ENCODE assay signal across 9 cellular contexts in genomic region chr6:3356824-3357420, GRCh38.
DNase-seq lines count a peak whose midpoint lies in the region; ATAC-seq, FAIRE-seq and TF ChIP-seq lines count a peak whose summit lies in the region.
"Had no signal": no experiment of that assay in that cellular context is flagged by ENCODE, and none has a peak within 500 bp of the region (broad histone marks: within the 10 kb centered on the region; RNA-seq: fewer than 3 reads in every experiment).

No MANE protein-coding gene starts in this region.

- ATAC-seq in activated CD4-positive, CD25-positive, alpha-beta regulatory T cell treated with anti-CD3 and anti-CD28 coated beads, Interleukin-2, amount 50 U/mL, for 24 hours = no peak
- ATAC-seq in GM21360 (IDR thresholded peaks at IDR 0.05; ENCODE audit: unreplicated experiment) = no peak

- H2BK20ac ChIP-seq in H1 (ENCODE audit: low read length) = no peak overlapping the region

- peak overlapping the region; percentile 19 for H3K4ac ChIP-seq in H1 (replicated peaks; ENCODE audit: insufficient read length, low read depth, low read length)

- no peaks in the 10 kb centered on the region for H3K9me3 Mint-ChIP-seq in neural progenitor cell

- H3K36me3 ChIP-seq in H1 (ENCODE audit: control insufficient read depth in 2 of 4, insufficient read depth in 4 of 4, low read length in 3 of 4) (0 out of 8 replicates have a peak, but pooled peaks cover 0 to 2% (median 0%) of the 10 kb centered on the region in 4 experiments), neural progenitor cell (no peaks in the 10 kb centered on the region)

- peaks cover 0 to 3% of the 10 kb centered on the region in 2 experiments; a peak in 1 of 4 replicates for H3K9me3 ChIP-seq in H1 (ENCODE audit: insufficient read depth in 2 of 2, low read depth in 1 of 2, low read length in 1 of 2)
- H3K9me3 ChIP-seq in neural progenitor cell (ENCODE audit: low read depth) = no peaks in the 10 kb centered on the region

- peak overlapping the region; percentile 51 for H3K18ac ChIP-seq in H1 (ENCODE audit: extremely low read depth, low read length)

- WGBS in H1 (ENCODE audit: extremely low coverage in 1 of 2, insufficient coverage in 1 of 2, insufficient read length in 1 of 2, insufficient replicate concordance in 2 of 2, low coverage in 1 of 2, low lambda C conversion rate in 2 of 2, missing lambda C conversion rate in 1 of 2), 2 experiments = 85% methylated on average over 4 of the region's 4 CpGs; no CpG with 5 or more reads in 1 of the 2 experiments

- H3K4me1 Mint-ChIP-seq in neural progenitor cell = peaks cover 84% of the 10 kb centered on the region

- peaks cover 2 to 5% of the 10 kb centered on the region in 2 experiments for H4K20me1 ChIP-seq in H1 (replicated peaks in 1 of 2; ENCODE audit: control insufficient read depth in 1 of 2, insufficient read depth in 2 of 2, low read length in 2 of 2)
- H4K20me1 ChIP-seq in neural progenitor cell (ENCODE audit: low read depth) = no peaks in the 10 kb centered on the region

- POLR2A ChIA-PET in H1 (lab: Charles Lee; ENCODE audit: partially characterized antibody) = interaction anchor here (0.9 to 1.8 kb wide), 4 partner anchors 9 to 20 kb away, joined by 3 to 6 read pairs (median 4); no protein-coding TSS in a partner anchor

- H3K36me3 Mint-ChIP-seq in neural progenitor cell = peaks cover 16% of the 10 kb centered on the region
- H3K36me3 Mint-ChIP-seq: activated CD8-positive, alpha-beta memory T cell treated with anti-CD3 and anti-CD28 coated beads, Interleukin-2, amount 10 ng/mL, durations not matched to agents 7 days and 5 days had no signal

- no peak overlapping the region for H3K9ac ChIP-seq in H1 (replicated peaks in 1 of 4; ENCODE audit: extremely low read depth in 1 of 4, low read depth in 3 of 4, low read length in 3 of 4)
- H3K9ac ChIP-seq in neural progenitor cell = no peak overlapping the region

- H3K4me1 ChIP-seq in H1 (replicated peaks in 1 of 4; ENCODE audit: control insufficient read depth in 3 of 4, insufficient read depth in 4 of 4, low read length in 3 of 4) = peaks cover 5 to 21% (median 14%) of the 10 kb centered on the region in 4 experiments
- H3K4me1 ChIP-seq in neural progenitor cell = peaks cover 43% of the 10 kb centered on the region

- no peak overlapping the region for H4K8ac ChIP-seq in H1 (ENCODE audit: extremely low read depth, insufficient read depth, low read length)

- no peak overlapping the region for H3K56ac ChIP-seq in H1 (replicated peaks; ENCODE audit: insufficient read length, low read depth, low read length)

- H2BK120ac ChIP-seq in H1 (replicated peaks; ENCODE audit: low read depth, low read length) = no peak overlapping the region

- H3K27ac ChIP-seq in C4-2B (peak overlapping the region; percentile 85), H1 (ENCODE audit: low read depth, low read length) (peak overlapping the region; percentile 57; the same call in 1 of the 2 replicates), neural progenitor cell (no peak overlapping the region)

- CTCF ChIA-PET in H1 (lab: Charles Lee; ENCODE audit: partially characterized antibody) = interaction anchor here (0.6 to 1.3 kb wide), 5 partner anchors 27 to 443 kb away, joined by 3 to 4 read pairs (median 4); no protein-coding TSS in a partner anchor

- no peak overlapping the region for H3K14ac ChIP-seq in H1 (ENCODE audit: insufficient read length)

- TF ChIP-seq CTCF in C4-2B (conservative IDR thresholded peaks at IDR 0.05) (no peak), H1 (IDR thresholded peaks at IDR 0.05; ENCODE audit: control extremely low read depth in 1 of 3, insufficient read depth in 1 of 3, low read depth in 1 of 3, low read length in 3 of 3) (no peak), neural progenitor cell (IDR thresholded peaks at IDR 0.05) (no peak)

- H3K4me3 Mint-ChIP-seq in neural progenitor cell = peak overlapping the region; percentile 80

- TF ChIP-seq POLR2A in H1 (IDR thresholded peaks at IDR 0.05; ENCODE audit: control extremely low read depth in 1 of 2, low read depth in 2 of 2, low read length in 2 of 2) = no peak

- peak overlapping the region; percentile 63 to 68 for H3K4me2 ChIP-seq in H1 (ENCODE audit: insufficient read depth in 1 of 2, low read depth in 2 of 2, low read length in 2 of 2)
- peak overlapping the region; percentile 66 for H3K4me2 ChIP-seq in neural progenitor cell

- H2BK5ac ChIP-seq in H1 (ENCODE audit: low read depth, low read length) = no peak overlapping the region

- peaks cover 3% of the 10 kb centered on the region for H3K79me1 ChIP-seq in H1 (ENCODE audit: low read depth, low read length)

- peaks cover 0 to 17% of the 10 kb centered on the region in 2 experiments; a peak in 3 of 4 replicates for H3K79me2 ChIP-seq in H1 (ENCODE audit: control insufficient read depth in 1 of 2, insufficient read depth in 2 of 2, low read length in 2 of 2)
- H3K79me2 ChIP-seq in neural progenitor cell (ENCODE audit: low read depth) = no peaks in the 10 kb centered on the region

- H3K4me3 ChIP-seq in H1 (ENCODE audit: extremely low read depth in 1 of 4, insufficient read depth in 2 of 4, low read depth in 3 of 4, low read length in 4 of 4) (peak overlapping the region in 2 of 4 experiments; percentile 24 to 53; a peak in 4 of 8 replicates), neural progenitor cell (peak overlapping the region; percentile 4)

- H4K5ac ChIP-seq in H1 (ENCODE audit: insufficient read length, low read depth, low read length) = no peak overlapping the region

- no peak overlapping the region for H2AK5ac ChIP-seq in H1 (ENCODE audit: low read depth, low read length)

- FAIRE-seq in H1 (lab: Jason Lieb, UNC) = no peak

- no peak for TF ChIP-seq EP300 in H1 (IDR thresholded peaks at IDR 0.05; ENCODE audit: borderline replicate concordance in 1 of 2, low read depth in 2 of 2, low read length in 2 of 2)

- H3K27me3 ChIP-seq in H1 (replicated peaks in 1 of 4; ENCODE audit: control insufficient read depth in 3 of 4, extremely low read depth in 1 of 4, insufficient read depth in 3 of 4, low read length in 3 of 4) (no peaks in the 10 kb centered on the region), neural progenitor cell (peaks cover 38% of the 10 kb centered on the region)

- peak overlapping the region; percentile 97 for H3K27ac Mint-ChIP-seq in neural progenitor cell
- H3K27ac Mint-ChIP-seq: activated CD8-positive, alpha-beta memory T cell treated with anti-CD3 and anti-CD28 coated beads, Interleukin-2, amount 10 ng/mL, durations not matched to agents 7 days and 5 days had no signal

- 0 out of 2 replicates have a peak, but pooled peaks cover 2% of the 10 kb centered on the region for H3K23me2 ChIP-seq in H1 (ENCODE audit: low read depth, low read length)

- no peak overlapping the region for H2BK12ac ChIP-seq in H1 (ENCODE audit: low read depth, low read length)

- peaks cover 8% of the 10 kb centered on the region for H3K27me3 Mint-ChIP-seq in neural progenitor cell (ENCODE audit: insufficient read depth, low read depth)

- H3F3A ChIP-seq in neural progenitor cell (ENCODE audit: low read depth) = peaks cover 39% of the 10 kb centered on the region

- H3K23ac ChIP-seq in H1 (ENCODE audit: insufficient read length) = no peak overlapping the region

- no peak overlapping the region; the same call in 1 of the 2 replicates for H2BK15ac ChIP-seq in H1 (ENCODE audit: low read length)

- no peak overlapping the region for H4K91ac ChIP-seq in H1 (replicated peaks; ENCODE audit: insufficient read length, low read length)

- H2AFZ ChIP-seq in H1 (ENCODE audit: low read length) (0 out of 2 replicates have a peak overlapping the region, but pooled peaks have one; percentile 16), neural progenitor cell (replicated peaks) (no peak overlapping the region)

- no peak for TF ChIP-seq RAD21 in H1 (IDR thresholded peaks at IDR 0.05 in 1 of 2, conservative IDR thresholded peaks at IDR 0.05 in 1 of 2; ENCODE audit: low read depth in 2 of 2, low read length in 2 of 2)

- peak; percentile 29 for DNase-seq in M059J (ENCODE audit: low read depth)
- DNase-seq in H1 (ENCODE audit: low read depth in 1 of 2, low spot score in 2 of 2) = no peak
- DNase-seq in neural progenitor cell (ENCODE audit: low spot score) = no peak
- DNase-seq in SK-N-DZ (ENCODE audit: low spot score) = no peak
- no peak for DNase-seq in KG1 (lab: John Stamatoyannopoulos, UW)
- DNase-seq: activated CD8-positive, alpha-beta memory T cell treated with anti-CD3 and anti-CD28 coated beads, Interleukin-2, amount 10 ng/mL, durations not matched to agents 7 days and 5 days had no signal

TF ChIP-seq in H1, 55 proteins besides CTCF, POLR2A, EP300 and RAD21 (continues in another document):
- TF ChIP-seq NRF1 (IDR thresholded peaks at IDR 0.05; ENCODE audit: low read depth, low read length) (no peak), E2F6 (IDR thresholded peaks at IDR 0.05) (no peak), SIRT6 (IDR thresholded peaks at IDR 0.05; ENCODE audit: low read length) (no peak), CHD1 (IDR thresholded peaks at IDR 0.05; ENCODE audit: low read depth, low read length) (no peak), CBX8 (IDR thresholded peaks at IDR 0.05; ENCODE audit: borderline replicate concordance, low read depth, low read length) (no peak), ASH2L (IDR thresholded peaks at IDR 0.05; ENCODE audit: low read length) (no peak), ATF2 (IDR thresholded peaks at IDR 0.05; ENCODE audit: low read length) (no peak), GTF2F1 (IDR thresholded peaks at IDR 0.05; ENCODE audit: borderline replicate concordance, low read depth, low read length) (no peak), NANOG (IDR thresholded peaks at IDR 0.05; ENCODE audit: insufficient read depth, low read depth, low read length, poor library complexity, severe bottlenecking) (no peak), RXRA (IDR thresholded peaks at IDR 0.05; ENCODE audit: insufficient read depth, low read depth, low read length) (no peak), SP4 (IDR thresholded peaks at IDR 0.05; ENCODE audit: low read length) (no peak), CREB1 (IDR thresholded peaks at IDR 0.05) (no peak)
